ENCODE assay signal across 23 cellular contexts in genomic region chr6:73614802-73615201, GRCh38. TPM values are rescaled to one million over a fixed set of nuclear protein-coding genes. Genes with fewer than 3 reads are reported as not detected.
DNase-seq lines count a peak whose midpoint lies in the region; ATAC-seq and TF ChIP-seq lines count a peak whose summit lies in the region.
"Had no signal": no experiment of that assay in that cellular context is flagged by ENCODE, and none has a peak within 500 bp of the region (broad histone marks: within the 10 kb centered on the region; RNA-seq: fewer than 3 reads in every experiment).

No MANE protein-coding gene starts in this region.

- CTCF ChIA-PET in WTC11 (lab: Charles Lee), result interaction anchor here (1.6 kb wide), 1 partner anchor 153 kb away, joined by 5 read pairs; the partner anchor contains the start of gene MTO1

- H3K79me2 ChIP-seq in GM23338 (replicated peaks; ENCODE audit: insufficient read depth), result no peaks in the 10 kb centered on the region

- H3F3A ChIP-seq in GM23338 (replicated peaks; ENCODE audit: low read depth), result 0 out of 2 replicates have a peak, but pooled peaks cover 3% of the 10 kb centered on the region

- H3K27ac ChIP-seq in GM23338 (ENCODE audit: low read depth), result no peak overlapping the region
- H3K27ac ChIP-seq: A549; BLaER1 treated with 17β-estradiol and CSF1 and Interleukin-3, amounts not matched to agents 10 nM and 100 nM had no signal

- H3K9me3 Mint-ChIP-seq in GM23338 (no peaks in the 10 kb centered on the region), WTC11 (no peaks in the 10 kb centered on the region), nephron progenitor cell (no peaks in the 10 kb centered on the region)
- H3K9me3 Mint-ChIP-seq: CD14-positive monocyte; CD4-positive, alpha-beta T cell; CD8-positive, alpha-beta memory T cell had no signal

- H3K27ac Mint-ChIP-seq in GM23338 (no peak overlapping the region), WTC11 (no peak overlapping the region), nephron progenitor cell (no peak overlapping the region)
- H3K27ac Mint-ChIP-seq: CD4-positive, alpha-beta T cell had no signal

- ATAC-seq in GM23338, result no peak
- ATAC-seq in WTC11, result peak; percentile 41; the same call in 1 of the 2 replicates
- no peak for ATAC-seq in HG02588 (IDR thresholded peaks at IDR 0.05; ENCODE audit: unreplicated experiment)
- ATAC-seq: A549, HCT116 had no signal

- H2AFZ ChIP-seq in GM23338, result no peak overlapping the region

- H3K4me2 ChIP-seq in GM23338, result no peak overlapping the region
- H3K4me2 ChIP-seq: A549; BLaER1 treated with 17β-estradiol and CSF1 and Interleukin-3, amounts not matched to agents 10 nM and 100 nM had no signal

- no peaks in the 10 kb centered on the region for H3K9me2 ChIP-seq in GM23338 (ENCODE audit: insufficient read depth)

- no peak overlapping the region for H3K4me3 Mint-ChIP-seq in GM23338
- no peak overlapping the region for H3K4me3 Mint-ChIP-seq in WTC11
- H3K4me3 Mint-ChIP-seq in nephron progenitor cell, result no peak overlapping the region
- H3K4me3 Mint-ChIP-seq: CD14-positive monocyte; CD4-positive, alpha-beta T cell; CD8-positive, alpha-beta memory T cell had no signal

- POLR2A ChIA-PET in WTC11 (lab: Charles Lee), result interaction anchor here (0.6 kb wide), 1 partner anchor 94 kb away, joined by 3 read pairs; the partner anchor contains the start of gene EEF1A1

- peaks cover 4% of the 10 kb centered on the region; the same call in 1 of the 2 replicates for H3K36me3 ChIP-seq in GM23338 (ENCODE audit: insufficient read depth)
- H3K36me3 ChIP-seq: BE2C had no signal

- H4K20me1 ChIP-seq in GM23338 (replicated peaks; ENCODE audit: insufficient read depth), result no peaks in the 10 kb centered on the region
- H4K20me1 ChIP-seq: BLaER1 treated with 17β-estradiol and CSF1 and Interleukin-3, amounts not matched to agents 10 nM and 100 nM had no signal

- H3K4me1 Mint-ChIP-seq in GM23338 (no peaks in the 10 kb centered on the region; the same call in 2 of the 3 replicates), WTC11 (peaks cover under 1% of the 10 kb centered on the region; the same call in 1 of the 2 replicates), nephron progenitor cell (peaks cover 10% of the 10 kb centered on the region)
- H3K4me1 Mint-ChIP-seq: CD14-positive monocyte had no signal

- H3K36me3 Mint-ChIP-seq in GM23338 (ENCODE audit: low read depth) (peaks cover 8% of the 10 kb centered on the region; the same call in 2 of the 3 replicates), WTC11 (peaks cover 14% of the 10 kb centered on the region), nephron progenitor cell (ENCODE audit: low read depth) (peaks cover 10% of the 10 kb centered on the region)

- H3K27me3 Mint-ChIP-seq in GM23338 (ENCODE audit: insufficient read depth, low read depth, poor library complexity) (peaks cover 5% of the 10 kb centered on the region), WTC11 (ENCODE audit: low read depth) (no peaks in the 10 kb centered on the region), nephron progenitor cell (ENCODE audit: low read depth, poor library complexity) (peaks cover 3% of the 10 kb centered on the region)
- H3K27me3 Mint-ChIP-seq: CD4-positive, alpha-beta T cell; CD8-positive, alpha-beta memory T cell had no signal

- DNase-seq in NCI-H82 (lab: John Stamatoyannopoulos, UW), result peak; percentile 65
- DNase-seq in NCI-H82 treated with DMSO at 0.1 percent for 48 hours (lab: John Stamatoyannopoulos, UW; ENCODE audit: unreplicated experiment), result no peak
- DNase-seq in GM23338 (ENCODE audit: low spot score), result peak; percentile 14
- no peak for DNase-seq in WTC11 (ENCODE audit: low spot score)
- DNase-seq in nephron progenitor cell, result peak; percentile 27
- no peak for DNase-seq in NCI-H2171 treated with DMSO at 0.1 percent for 48 hours (lab: John Stamatoyannopoulos, UW)
- DNase-seq in HCEC 1CT, result no peak
- DNase-seq: 8988T; ACHN; AML-193; BE2C; Calu3; CD4-positive, alpha-beta T cell; CD8-positive, alpha-beta memory T cell; DMS79; EL; GF-D8; H7 had no signal

- no peaks in the 10 kb centered on the region for H3K27me3 ChIP-seq in GM23338 (ENCODE audit: insufficient read depth)
- H3K27me3 ChIP-seq: BE2C; BLaER1 treated with 17β-estradiol and CSF1 and Interleukin-3, amounts not matched to agents 10 nM and 100 nM had no signal

- peaks cover under 1% of the 10 kb centered on the region; the same call in 1 of the 2 replicates for H3K4me1 ChIP-seq in GM23338 (ENCODE audit: insufficient read depth)
- H3K4me1 ChIP-seq: BE2C had no signal

- TF ChIP-seq CTCF in GM23338 (conservative IDR thresholded peaks at IDR 0.05; ENCODE audit: low read depth in 2 of 2) (no peak), WTC11 (IDR thresholded peaks at IDR 0.05) (no peak), nephron progenitor cell (IDR thresholded peaks at IDR 0.05) (no peak)

- no peak overlapping the region for H3K4me3 ChIP-seq in GM23338
- H3K4me3 ChIP-seq: A549; BLaER1 treated with 17β-estradiol and CSF1 and Interleukin-3, amounts not matched to agents 10 nM and 100 nM had no signal

TF ChIP-seq in GM23338, 12 proteins besides CTCF, POLR2A, EP300 and RAD21 (continues in another document):
- TF ChIP-seq POLR2AphosphoS5 (IDR thresholded peaks at IDR 0.05; ENCODE audit: low read depth), result no peak
- TF ChIP-seq, protein P1, sequence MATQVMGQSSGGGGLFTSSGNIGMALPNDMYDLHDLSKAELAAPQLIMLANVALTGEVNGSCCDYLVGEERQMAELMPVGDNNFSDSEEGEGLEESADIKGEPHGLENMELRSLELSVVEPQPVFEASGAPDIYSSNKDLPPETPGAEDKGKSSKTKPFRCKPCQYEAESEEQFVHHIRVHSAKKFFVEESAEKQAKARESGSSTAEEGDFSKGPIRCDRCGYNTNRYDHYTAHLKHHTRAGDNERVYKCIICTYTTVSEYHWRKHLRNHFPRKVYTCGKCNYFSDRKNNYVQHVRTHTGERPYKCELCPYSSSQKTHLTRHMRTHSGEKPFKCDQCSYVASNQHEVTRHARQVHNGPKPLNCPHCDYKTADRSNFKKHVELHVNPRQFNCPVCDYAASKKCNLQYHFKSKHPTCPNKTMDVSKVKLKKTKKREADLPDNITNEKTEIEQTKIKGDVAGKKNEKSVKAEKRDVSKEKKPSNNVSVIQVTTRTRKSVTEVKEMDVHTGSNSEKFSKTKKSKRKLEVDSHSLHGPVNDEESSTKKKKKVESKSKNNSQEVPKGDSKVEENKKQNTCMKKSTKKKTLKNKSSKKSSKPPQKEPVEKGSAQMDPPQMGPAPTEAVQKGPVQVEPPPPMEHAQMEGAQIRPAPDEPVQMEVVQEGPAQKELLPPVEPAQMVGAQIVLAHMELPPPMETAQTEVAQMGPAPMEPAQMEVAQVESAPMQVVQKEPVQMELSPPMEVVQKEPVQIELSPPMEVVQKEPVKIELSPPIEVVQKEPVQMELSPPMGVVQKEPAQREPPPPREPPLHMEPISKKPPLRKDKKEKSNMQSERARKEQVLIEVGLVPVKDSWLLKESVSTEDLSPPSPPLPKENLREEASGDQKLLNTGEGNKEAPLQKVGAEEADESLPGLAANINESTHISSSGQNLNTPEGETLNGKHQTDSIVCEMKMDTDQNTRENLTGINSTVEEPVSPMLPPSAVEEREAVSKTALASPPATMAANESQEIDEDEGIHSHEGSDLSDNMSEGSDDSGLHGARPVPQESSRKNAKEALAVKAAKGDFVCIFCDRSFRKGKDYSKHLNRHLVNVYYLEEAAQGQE (IDR thresholded peaks at IDR 0.05; ENCODE audit: unreplicated experiment), result no peak
- no peak for TF ChIP-seq EZH2 (IDR thresholded peaks at IDR 0.05; ENCODE audit: low read depth, unreplicated experiment)
- no peak for TF ChIP-seq STAT1 (IDR thresholded peaks at IDR 0.05; ENCODE audit: unreplicated experiment)
- no peak for TF ChIP-seq JUNB (IDR thresholded peaks at IDR 0.05; ENCODE audit: unreplicated experiment)

TF ChIP-seq in WTC11, 78 proteins besides CTCF, POLR2A, EP300 and RAD21:
- TF ChIP-seq AFF4 (CRISPR knock-in tag; IDR thresholded peaks at IDR 0.05; ENCODE audit: borderline replicate concordance) (no peak), E2F1 (CRISPR knock-in tag; IDR thresholded peaks at IDR 0.05) (no peak), ZNF671 (CRISPR knock-in tag; IDR thresholded peaks at IDR 0.05) (no peak), NR2C2 (CRISPR knock-in tag; IDR thresholded peaks at IDR 0.05) (no peak)

RNA-seq across cellular contexts. Expression of gene SLC17A5, which starts 39.0 kb away (rescaled TPM):
- 14.9 and 17.7 TPM in 2 replicates for total RNA-seq in GM23338 (2014; rRNA removed; shearing (Covaris generic))
- 8.3 and 9.2 TPM in 2 replicates for polyA plus RNA-seq in GM23338 (2016; fragmentation: Nextera tagmentation; extraction: Ambion mirVana)
- total RNA-seq in WTC11 (2021), result 8.6 to 9.3 TPM (median 8.9 TPM) in 3 replicates

Comparison
In these comparisons a context has a peak if more than half of its experiments do, and no peak if none do; other contexts are left out.
1. DNase-seq: peak in NCI-H82 (single experiment), GM23338 (single experiment) and nephron progenitor cell (single experiment); none in NCI-H82 treated with DMSO at 0.1 percent for 48 hours (single experiment), WTC11 (single experiment), NCI-H2171 treated with DMSO at 0.1 percent for 48 hours (single experiment) and HCEC 1CT (single experiment).